Comparison of ENCODE assay signal across 8 cellular contexts in the genomic region with DNA sequence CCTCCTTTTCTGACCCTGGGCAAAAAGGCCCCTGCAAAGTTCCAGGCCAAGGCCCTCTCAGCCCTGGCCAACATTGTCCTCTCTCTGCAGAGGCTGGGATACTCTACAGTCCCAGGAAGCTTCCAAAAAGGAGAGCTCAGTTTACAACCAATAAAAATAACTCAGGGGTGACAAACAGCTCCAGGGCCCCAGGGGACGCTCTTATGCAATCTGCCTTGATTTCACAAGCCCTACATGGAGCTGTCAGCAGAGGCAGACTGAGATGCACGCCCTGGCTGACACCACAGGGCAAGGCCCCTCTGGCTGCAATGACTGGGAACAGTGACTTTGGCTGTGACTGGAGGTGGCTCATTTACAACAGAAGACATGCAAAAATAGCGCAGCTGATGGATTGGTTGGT.
DNase-seq lines count a peak whose midpoint lies in the region; ATAC-seq, FAIRE-seq and TF ChIP-seq lines count a peak whose summit lies in the region.

No MANE protein-coding gene starts in this region.

- DNase-seq in Calu3: peak; percentile 14
- DNase-seq in NCI-H1694 (lab: John Stamatoyannopoulos, UW): peak; percentile 36
- peak; percentile 61 for DNase-seq in epidermal melanocyte (ENCODE audit: insufficient read length, low spot score)
- DNase-seq in RCC 7860 (ENCODE audit: low spot score): no peak
- DNase-seq in activated effector memory CD4-positive, alpha-beta T cell treated with Interleukin-2 at 50 U/mL for 16 hours: no peak
- DNase-seq in NCI-H774 (lab: John Stamatoyannopoulos, UW): no peak

- H3K4me1 Mint-ChIP-seq in Calu3 (ENCODE audit: low read depth, unreplicated experiment) (no peaks in the 10 kb centered on the region), nephron (peaks cover 26% of the 10 kb centered on the region)

- intact Hi-C loops in Calu3 (cut with micrococcal nuclease; ENCODE audit: unreplicated experiment): no loop called here

- H3K4me3 Mint-ChIP-seq in Calu3 (ENCODE audit: low read depth, unreplicated experiment): no peak overlapping the region
- H3K4me3 Mint-ChIP-seq in nephron: no peak overlapping the region

- no peak for FAIRE-seq in RCC 7860 (lab: Jason Lieb, UNC)

- no peaks in the 10 kb centered on the region for H3K9me3 Mint-ChIP-seq in Calu3 (ENCODE audit: low read depth, unreplicated experiment)
- no peaks in the 10 kb centered on the region for H3K9me3 Mint-ChIP-seq in nephron

- ATAC-seq in GM21786 (IDR thresholded peaks at IDR 0.05; ENCODE audit: unreplicated experiment): no peak

- TF ChIP-seq CTCF in Calu3 (IDR thresholded peaks at IDR 0.05; ENCODE audit: unreplicated experiment): no peak
- TF ChIP-seq CTCF in nephron (IDR thresholded peaks at IDR 0.05; ENCODE audit: unreplicated experiment in 3 of 3): no peak

- CTCF ChIA-PET in Calu3 (lab: Charles Lee): interaction anchor here (0.7 kb wide), 1 partner anchor 190 kb away, joined by 4 read pairs; no protein-coding TSS in a partner anchor

- peaks cover 17% of the 10 kb centered on the region for H3K27me3 Mint-ChIP-seq in Calu3 (ENCODE audit: unreplicated experiment)
- H3K27me3 Mint-ChIP-seq in nephron (ENCODE audit: low read depth): peaks cover 8% of the 10 kb centered on the region

- H3K27ac Mint-ChIP-seq in Calu3 (ENCODE audit: unreplicated experiment): no peak overlapping the region
- peak overlapping the region in 2 of 3 experiments; percentile 13 to 46 for H3K27ac Mint-ChIP-seq in nephron

- BruUV-seq in Calu3 (replicated peaks; lab: Mats Ljungman, UMichigan): no TSS peak

- H3K36me3 Mint-ChIP-seq in Calu3 (ENCODE audit: insufficient read depth, unreplicated experiment): no peaks in the 10 kb centered on the region
- no peaks in the 10 kb centered on the region for H3K36me3 Mint-ChIP-seq in nephron (ENCODE audit: low read depth)

Comparison
In these comparisons a context has a peak if more than half of its experiments do, and no peak if none do; other contexts are left out.
1. DNase-seq: peak in Calu3 (single experiment), NCI-H1694 (single experiment) and epidermal melanocyte (single experiment); none in RCC 7860 (single experiment), activated effector memory CD4-positive, alpha-beta T cell treated with Interleukin-2 at 50 U/mL for 16 hours (single experiment) and NCI-H774 (single experiment).